8 cellular contexts compared by ENCODE assay signal in genomic region chr10:67772894-67773511, GRCh38.
DNase-seq lines count a peak whose midpoint lies in the region; ATAC-seq lines count a peak whose summit lies in the region.
"Had no signal": no experiment of that assay in that cellular context is flagged by ENCODE, and none has a peak within 500 bp of the region (broad histone marks: within the 10 kb centered on the region; RNA-seq: fewer than 3 reads in every experiment).

No MANE protein-coding gene starts in this region.

- H3K4me1 ChIP-seq in naive thymus-derived CD4-positive, alpha-beta T cell (ENCODE audit: control insufficient read depth in 2 of 2, insufficient read depth in 2 of 2, low read length in 2 of 2): no peaks in the 10 kb centered on the region

- H3K9me3 Mint-ChIP-seq in naive thymus-derived CD4-positive, alpha-beta T cell: no peaks in the 10 kb centered on the region

- no peaks in the 10 kb centered on the region for H3K27me3 ChIP-seq in naive thymus-derived CD4-positive, alpha-beta T cell (ENCODE audit: control insufficient read depth in 2 of 2, insufficient read depth in 2 of 2, low read length in 2 of 2)

- no peak overlapping the region for H3K27ac ChIP-seq in naive thymus-derived CD4-positive, alpha-beta T cell (ENCODE audit: low read depth, low read length)
- H3K27ac ChIP-seq: RWPE1 had no signal

- CTCF ChIA-PET in naive thymus-derived CD4-positive, alpha-beta T cell (lab: Charles Lee): interaction anchor here (1.0 kb wide), 1 partner anchor 75 kb away, joined by 5 read pairs; no protein-coding TSS in a partner anchor

- POLR2A ChIA-PET in naive thymus-derived CD4-positive, alpha-beta T cell (lab: Charles Lee): interaction anchor here (1.2 kb wide), 1 partner anchor 9 kb away, joined by 6 read pairs; no protein-coding TSS in a partner anchor

- H3K27ac Mint-ChIP-seq in naive thymus-derived CD4-positive, alpha-beta T cell: peak overlapping the region in 1 of 9 donors; percentile 50

- peak; percentile 97 for DNase-seq in NOMO-1 treated with DMSO at 0.1 percent for 48 hours (lab: John Stamatoyannopoulos, UW; ENCODE audit: unreplicated experiment)
- DNase-seq in naive thymus-derived CD4-positive, alpha-beta T cell: no peak
- DNase-seq in foreskin melanocyte: no peak
- no peak for DNase-seq in DMS 273 (lab: John Stamatoyannopoulos, UW; ENCODE audit: unreplicated experiment)
- DNase-seq in ecto neural progenitor cell (ENCODE audit: low spot score): no peak

- no peaks in the 10 kb centered on the region for H3K36me3 ChIP-seq in naive thymus-derived CD4-positive, alpha-beta T cell (ENCODE audit: control insufficient read depth in 2 of 3, insufficient read depth in 3 of 3, low read length in 3 of 3)

- intact Hi-C loops in naive thymus-derived CD4-positive, alpha-beta T cell (cut with micrococcal nuclease): no loop called here

- peaks cover 0 to 42% (median 0%) of the 10 kb centered on the region in 7 donors for H3K4me1 Mint-ChIP-seq in naive thymus-derived CD4-positive, alpha-beta T cell

- H3K9me3 ChIP-seq in naive thymus-derived CD4-positive, alpha-beta T cell (ENCODE audit: control insufficient read depth in 2 of 3, low read length in 3 of 3): no peaks in the 10 kb centered on the region

- no peak overlapping the region for H3K4me3 ChIP-seq in naive thymus-derived CD4-positive, alpha-beta T cell (ENCODE audit: low read length)

- no peaks in the 10 kb centered on the region for H3K27me3 Mint-ChIP-seq in naive thymus-derived CD4-positive, alpha-beta T cell

- ATAC-seq in GM19025 (IDR thresholded peaks at IDR 0.05; ENCODE audit: low read depth, unreplicated experiment): peak; percentile 94
- ATAC-seq in HG02798 (IDR thresholded peaks at IDR 0.05; ENCODE audit: poor library complexity, unreplicated experiment): peak; percentile 97
- peak; percentile 87 for ATAC-seq in naive thymus-derived CD4-positive, alpha-beta T cell

- peak overlapping the region in 1 of 10 donors; percentile 21 for H3K4me3 Mint-ChIP-seq in naive thymus-derived CD4-positive, alpha-beta T cell

- H3K36me3 Mint-ChIP-seq in naive thymus-derived CD4-positive, alpha-beta T cell: peaks cover 0 to 11% (median 0%) of the 10 kb centered on the region in 5 donors
